22 cellular contexts compared by ENCODE assay signal in the genomic region with DNA sequence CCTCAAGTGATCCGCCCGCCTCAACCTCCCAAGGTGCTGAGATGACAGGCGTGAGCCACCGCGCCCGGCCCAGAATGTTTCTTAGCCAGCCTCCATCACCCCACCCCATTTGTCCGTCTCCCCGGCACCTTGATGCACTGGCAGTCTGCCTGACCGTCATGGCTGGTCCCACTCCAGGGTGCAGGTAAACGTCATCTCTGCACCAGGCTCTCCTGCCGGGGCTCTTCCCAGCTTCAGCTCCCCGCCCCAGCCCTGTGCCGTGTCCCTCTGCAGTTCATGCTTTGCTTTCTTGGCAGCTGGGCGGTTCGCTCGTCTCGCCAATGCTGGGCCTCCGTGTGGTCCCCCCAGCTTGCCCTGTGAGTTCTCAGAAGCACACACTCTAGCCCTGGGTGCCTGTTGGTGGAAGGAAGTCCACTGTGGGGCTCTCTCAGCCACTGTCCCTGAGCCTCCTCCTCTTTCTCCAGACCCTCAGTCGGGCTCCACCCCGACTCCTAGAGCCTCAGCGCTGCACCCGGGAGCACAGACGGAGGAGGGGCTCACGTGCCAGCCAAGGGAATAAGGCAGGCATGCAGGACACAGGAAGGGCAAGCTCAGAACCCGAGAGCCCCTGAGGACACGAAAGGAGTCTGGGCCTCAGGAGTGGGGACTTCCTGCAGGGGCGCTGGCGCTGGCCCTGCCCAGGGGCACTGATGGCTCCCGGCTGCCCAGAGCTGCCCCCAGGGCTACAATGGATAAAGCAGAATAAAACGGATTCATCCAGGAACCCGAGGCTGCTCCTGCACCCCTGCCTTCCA. TPM values are rescaled to one million over a fixed set of nuclear protein-coding genes. Genes with fewer than 3 reads are reported as not detected.
A peak's percentile ranks its signal among the peaks of the same experiment; 100 is the strongest.
DNase-seq lines count a peak whose midpoint lies in the region; FAIRE-seq and TF ChIP-seq lines count a peak whose summit lies in the region.
"Had no signal": no experiment of that assay in that cellular context is flagged by ENCODE, and none has a peak within 500 bp of the region (broad histone marks: within the 10 kb centered on the region; RNA-seq: fewer than 3 reads in every experiment).

No MANE protein-coding gene starts in this region.

- FAIRE-seq in kidney (lab: Jason Lieb, UNC), result no peak
- FAIRE-seq in H54 (lab: Jason Lieb, UNC), result no peak

- H3K4me3 Mint-ChIP-seq in nephron progenitor cell, result no peak overlapping the region
- H3K4me3 Mint-ChIP-seq: activated naive CD8-positive, alpha-beta T cell treated with anti-CD3 and anti-CD28 coated beads for 36 hours; CD8-positive, alpha-beta memory T cell; central memory CD8-positive, alpha-beta T cell; natural killer cell had no signal

- H3K27me3 Mint-ChIP-seq in nephron progenitor cell (ENCODE audit: low read depth, poor library complexity), result peaks cover 19% of the 10 kb centered on the region

- POLR2A ChIA-PET in BJ (lab: Charles Lee) (no interaction called here), A673 (lab: Charles Lee; ENCODE audit: low non-redundant PET) (no interaction called here)

- H3K36me3 ChIP-seq in BJ (ENCODE audit: control insufficient read depth, insufficient read depth, low read length) (no peaks in the 10 kb centered on the region), H7 (replicated peaks; ENCODE audit: control insufficient read depth, insufficient read depth, low read length) (no peaks in the 10 kb centered on the region), adipocyte (ENCODE audit: control insufficient read depth, insufficient read depth, low read length, severe bottlenecking) (no peaks in the 10 kb centered on the region), A673 (ENCODE audit: insufficient read depth, low read length, poor library complexity, severe bottlenecking) (no peaks in the 10 kb centered on the region), kidney (ENCODE audit: control insufficient read depth in 1 of 2, insufficient read depth in 2 of 2, low read length in 2 of 2) (no peaks in the 10 kb centered on the region)
- H3K36me3 ChIP-seq: left ventricle myocardium inferior had no signal

- H3K9me3 ChIP-seq in adipocyte (ENCODE audit: control insufficient read depth, low read length) (no peaks in the 10 kb centered on the region), A673 (ENCODE audit: low read depth, low read length, poor library complexity, severe bottlenecking) (no peaks in the 10 kb centered on the region), kidney (ENCODE audit: control insufficient read depth in 1 of 2, low read length in 2 of 2) (no peaks in the 10 kb centered on the region)
- H3K9me3 ChIP-seq: left ventricle myocardium inferior had no signal

- H3K36me3 Mint-ChIP-seq in nephron progenitor cell (ENCODE audit: low read depth), result no peaks in the 10 kb centered on the region
- H3K36me3 Mint-ChIP-seq: activated naive CD8-positive, alpha-beta T cell treated with anti-CD3 and anti-CD28 coated beads for 36 hours; CD8-positive, alpha-beta memory T cell; natural killer cell had no signal

- H3K27me3 ChIP-seq in BJ (ENCODE audit: control insufficient read depth, insufficient read depth, low read length) (peaks cover 12% of the 10 kb centered on the region), H7 (ENCODE audit: control insufficient read depth, insufficient read depth, low read length) (0 out of 2 replicates have a peak, but pooled peaks cover 4% of the 10 kb centered on the region), adipocyte (replicated peaks; ENCODE audit: control insufficient read depth, insufficient read depth, low read length) (peaks cover 54% of the 10 kb centered on the region), A673 (replicated peaks; ENCODE audit: insufficient read depth, low read depth, low read length, poor library complexity) (no peaks in the 10 kb centered on the region)

- no peak overlapping the region for H3K27ac ChIP-seq in A673 (ENCODE audit: low read depth, low read length, poor library complexity, severe bottlenecking)
- no peak overlapping the region for H3K27ac ChIP-seq in kidney (ENCODE audit: low read depth in 2 of 2, low read length in 2 of 2)
- H3K27ac ChIP-seq: left ventricle myocardium inferior, PC-9 had no signal

- TF ChIP-seq CTCF in BJ (IDR thresholded peaks at IDR 0.05; ENCODE audit: insufficient read depth, low read depth, low read length), result peak; percentile 11; the same call in 1 of the 2 replicates
- TF ChIP-seq CTCF in nephron progenitor cell (IDR thresholded peaks at IDR 0.05), result no peak
- TF ChIP-seq CTCF in A673 (conservative IDR thresholded peaks at IDR 0.05; ENCODE audit: low read depth, low read length), result no peak
- no peak for TF ChIP-seq CTCF in kidney (IDR thresholded peaks at IDR 0.05; ENCODE audit: borderline replicate concordance, extremely low read depth, insufficient read depth)

- no peak overlapping the region for H3K9ac ChIP-seq in adipocyte (ENCODE audit: low read length)
- no peak overlapping the region for H3K9ac ChIP-seq in kidney (ENCODE audit: low read length in 2 of 2)

- BruUV-seq in A673 (replicated peaks; lab: Mats Ljungman, UMichigan), result no TSS peak

- H3K4me1 Mint-ChIP-seq in nephron progenitor cell, result peaks cover 36% of the 10 kb centered on the region
- H3K4me1 Mint-ChIP-seq: activated naive CD8-positive, alpha-beta T cell treated with anti-CD3 and anti-CD28 coated beads for 36 hours; CD8-positive, alpha-beta memory T cell; central memory CD8-positive, alpha-beta T cell; natural killer cell had no signal

- no peak for DNase-seq in BJ (ENCODE audit: low read depth)
- peak; percentile 67 for DNase-seq in H7
- DNase-seq in adipocyte (ENCODE audit: low read depth), result peak; percentile 8
- DNase-seq in nephron progenitor cell, result no peak
- DNase-seq in A673 (ENCODE audit: low spot score), result no peak
- DNase-seq in activated CD4-positive, alpha-beta T cell treated with anti-CD3 and anti-CD28 coated beads for 1 hour, result no peak
- no peak for DNase-seq in kidney
- DNase-seq in H54 (ENCODE audit: insufficient read length, low spot score), result no peak
- DNase-seq: activated CD4-positive, alpha-beta T cell treated with anti-CD3 and anti-CD28 coated beads, Interleukin-2, amount 50 U/mL, for 1 hour; activated naive CD8-positive, alpha-beta T cell treated with anti-CD3 and anti-CD28 coated beads for 36 hours; CD8-positive, alpha-beta memory T cell; head of caudate nucleus; left ventricle myocardium inferior; natural killer cell; NCI-H1436; NCI-H226; PC-9; T-helper 1 cell had no signal

- intact Hi-C loops in A673 (cut with micrococcal nuclease; ENCODE audit: unreplicated experiment) (no loop called here), kidney (cut with DNase I) (no loop called here)

- no peak overlapping the region for H3K4me3 ChIP-seq in BJ (ENCODE audit: low read depth, low read length)
- H3K4me3 ChIP-seq in H7 (ENCODE audit: insufficient read depth, low read depth, low read length), result no peak overlapping the region
- no peak overlapping the region for H3K4me3 ChIP-seq in adipocyte (ENCODE audit: low read length)
- H3K4me3 ChIP-seq in A673 (ENCODE audit: low read depth, low read length, poor library complexity, severe bottlenecking), result no peak overlapping the region
- no peak overlapping the region for H3K4me3 ChIP-seq in kidney (ENCODE audit: low read length in 2 of 2)
- H3K4me3 ChIP-seq: left ventricle myocardium inferior, PC-9 had no signal

- TF ChIP-seq POLR2A in H54 (IDR thresholded peaks at IDR 0.05; ENCODE audit: low read depth, low read length), result no peak

- no peaks in the 10 kb centered on the region for H3K4me1 ChIP-seq in adipocyte (ENCODE audit: control insufficient read depth, insufficient read depth, low read length)
- no peaks in the 10 kb centered on the region for H3K4me1 ChIP-seq in A673 (ENCODE audit: insufficient read depth, low read length, poor library complexity, severe bottlenecking)
- H3K4me1 ChIP-seq in kidney (ENCODE audit: control insufficient read depth in 1 of 2, insufficient read depth in 1 of 2, low read depth in 1 of 2, low read length in 2 of 2), result no peaks in the 10 kb centered on the region
- H3K4me1 ChIP-seq: left ventricle myocardium inferior had no signal

- H3K27ac Mint-ChIP-seq in nephron progenitor cell, result peak overlapping the region; percentile 33
- H3K27ac Mint-ChIP-seq: activated naive CD8-positive, alpha-beta T cell treated with anti-CD3 and anti-CD28 coated beads for 36 hours; CD8-positive, alpha-beta memory T cell; natural killer cell had no signal

- CTCF ChIA-PET in BJ (lab: Yijun Ruan, JAX), result interaction anchor here (0.8 to 3.6 kb wide), 3 partner anchors 17 to 42 kb away, joined by 3 to 10 read pairs (median 6); no protein-coding TSS in a partner anchor
- CTCF ChIA-PET in A673 (lab: Charles Lee), result no interaction called here

- H3K9me3 Mint-ChIP-seq in nephron progenitor cell, result no peaks in the 10 kb centered on the region
- H3K9me3 Mint-ChIP-seq: activated naive CD8-positive, alpha-beta T cell treated with anti-CD3 and anti-CD28 coated beads for 36 hours; CD8-positive, alpha-beta memory T cell; central memory CD8-positive, alpha-beta T cell; natural killer cell had no signal

RNA-seq across cellular contexts. Expression of a gene that starts 12.0 kb away (rescaled TPM):
- polyA plus RNA-seq in BJ (2011; rRNA removed), result not detected in 2 replicates
- polyA minus RNA-seq in BJ (2011; rRNA and poly(A)+ RNA removed), result not detected in 2 replicates
- total RNA-seq in H7 (2014; rRNA removed; shearing (Covaris generic)), result not detected in 2 replicates
- not detected in 2 replicates for total RNA-seq in A673 (2021)
- 0.19 TPM for total RNA-seq in kidney
- 0.73 TPM for polyA plus RNA-seq in kidney (ENCODE audit: insufficient read depth, low read depth, low replicate concordance)
- total RNA-seq: activated naive CD8-positive, alpha-beta T cell treated with anti-CD3 and anti-CD28 coated beads for 36 hours; CD8-positive, alpha-beta memory T cell; Daoy; left ventricle myocardium inferior; natural killer cell; PC-9; posterior vena cava; temporal lobe had no signal
- polyA plus RNA-seq: CD8-positive, alpha-beta memory T cell had no signal

RNA-seq across cellular contexts. Expression of a gene that starts 34.3 kb away (rescaled TPM):
- polyA plus RNA-seq in BJ (2011; rRNA removed) (0.25 and 0.28 TPM in 2 replicates), kidney (ENCODE audit: insufficient read depth, low read depth, low replicate concordance) (1.4 TPM)
- polyA minus RNA-seq in BJ (2011; rRNA and poly(A)+ RNA removed), result not detected in 2 replicates
- total RNA-seq in H7 (2014; rRNA removed; shearing (Covaris generic)), result 6.4 and 7.9 TPM in 2 replicates
- total RNA-seq in A673 (2021) (0.48 and 0.62 TPM in 2 replicates), kidney (0.16 TPM)
- total RNA-seq: CD8-positive, alpha-beta memory T cell; Daoy; left ventricle myocardium inferior; natural killer cell; PC-9; posterior vena cava had no signal
- polyA plus RNA-seq: CD8-positive, alpha-beta memory T cell had no signal

RNA-seq across cellular contexts. Expression of a gene that starts 36.8 kb away (rescaled TPM):
- polyA plus RNA-seq in BJ (2011; rRNA removed) (44.4 and 61.9 TPM in 2 replicates), kidney (ENCODE audit: insufficient read depth, low read depth, low replicate concordance) (189 TPM)
- 25.0 and 57.9 TPM in 2 replicates for polyA minus RNA-seq in BJ (2011; rRNA and poly(A)+ RNA removed)
- 13.2 and 16.1 TPM in 2 replicates for total RNA-seq in H7 (2014; rRNA removed; shearing (Covaris generic))
- total RNA-seq in A673 (2021) (17.7 and 23.4 TPM in 2 replicates), kidney (32.0 TPM)

RNA-seq across cellular contexts. Expression of a gene that starts 48.2 kb away (rescaled TPM):
- polyA plus RNA-seq in BJ (2011; rRNA removed) (not detected in 2 replicates), kidney (ENCODE audit: insufficient read depth, low read depth, low replicate concordance) (not detected)
- not detected in 2 replicates for polyA minus RNA-seq in BJ (2011; rRNA and poly(A)+ RNA removed)
- total RNA-seq in H7 (2014; rRNA removed; shearing (Covaris generic)), result 0.44 TPM in 1 of 2 replicates, not detected in the other
- total RNA-seq in A673 (2021) (not detected in 2 replicates), kidney (not detected)
- total RNA-seq: activated naive CD8-positive, alpha-beta T cell treated with anti-CD3 and anti-CD28 coated beads for 36 hours; Daoy; natural killer cell; posterior vena cava; temporal lobe had no signal
- polyA plus RNA-seq: CD8-positive, alpha-beta memory T cell had no signal

RNA-seq across cellular contexts. Expression of a gene that starts 53.1 kb away (rescaled TPM):
- polyA plus RNA-seq in BJ (2011; rRNA removed) (155 and 183 TPM in 2 replicates), kidney (ENCODE audit: insufficient read depth, low read depth, low replicate concordance) (432 TPM)
- 109 and 122 TPM in 2 replicates for polyA minus RNA-seq in BJ (2011; rRNA and poly(A)+ RNA removed)
- 305 and 403 TPM in 2 replicates for total RNA-seq in H7 (2014; rRNA removed; shearing (Covaris generic))
- total RNA-seq in A673 (2021) (178 and 210 TPM in 2 replicates), kidney (123 TPM)

Comparison
In these comparisons a context has a peak if more than half of its experiments do, and no peak if none do; other contexts are left out.
1. DNase-seq: peak in H7 (single experiment) and adipocyte (single experiment); none in BJ (single experiment), nephron progenitor cell (single experiment), A673 (single experiment), activated CD4-positive, alpha-beta T cell treated with anti-CD3 and anti-CD28 coated beads for 1 hour (single experiment), kidney (single experiment) and H54 (single experiment).